ENCODE assay signal across 28 cellular contexts in genomic region chr13:33330483-33330882, GRCh38. TPM values are rescaled to one million over a fixed set of nuclear protein-coding genes. Genes with fewer than 3 reads are reported as not detected.
"Had no signal": no experiment of that assay in that cellular context is flagged by ENCODE, and none has a peak within 500 bp of the region (broad histone marks: within the 10 kb centered on the region; RNA-seq: fewer than 3 reads in every experiment).

No MANE protein-coding gene starts in this region.

- H3K4me3 ChIP-seq: coronary artery, dorsolateral prefrontal cortex had no signal

- FAIRE-seq: astrocyte, bronchial epithelial cell, frontal cortex had no signal

- ATAC-seq: activated CD4-positive, alpha-beta T cell treated with anti-CD3 and anti-CD28 coated beads for 36 hours; activated CD8-positive, alpha-beta memory T cell treated with anti-CD3 and anti-CD28 coated beads, Interleukin-2, amount 10 ng/mL, durations not matched to agents 7 days and 5 days; activated CD8-positive, alpha-beta T cell treated with anti-CD3 and anti-CD28 coated beads, Interleukin-2, amount 10 ng/mL, durations not matched to agents 7 days and 5 days; activated naive CD4-positive, alpha-beta T cell treated with anti-CD3 and anti-CD28 coated beads, Interleukin-2, amount 50 U/mL, for 72 hours; esophagus mucosa had no signal

- H3K27ac ChIP-seq: brain microvascular endothelial cell, coronary artery, dorsolateral prefrontal cortex had no signal

- DNase-seq: activated CD4-positive, alpha-beta memory T cell treated with anti-CD3 and anti-CD28 coated beads for 36 hours; activated CD4-positive, alpha-beta T cell treated with anti-CD3 and anti-CD28 coated beads for 36 hours; activated CD4-positive, alpha-beta T cell treated with anti-CD3 and anti-CD28 coated beads, Interleukin-2, amount 10 ng/mL, durations not matched to agents 24 days and 14 days; activated CD4-positive, CD25-positive, alpha-beta regulatory T cell; activated CD4-positive, CD25-positive, alpha-beta regulatory T cell treated with anti-CD3 and anti-CD28 coated beads, Interleukin-2, amount 50 U/mL, for 72 hours; activated CD8-positive, alpha-beta memory T cell treated with anti-CD3 and anti-CD28 coated beads, Interleukin-2, amount 10 ng/mL, durations not matched to agents 7 days and 5 days; activated CD8-positive, alpha-beta memory T cell treated with anti-CD3 and anti-CD28 coated beads, Interleukin-2, amount 50 U/mL, for 4 hours; activated CD8-positive, alpha-beta T cell treated with anti-CD3 and anti-CD28 coated beads, Interleukin-2, amount 10 ng/mL, durations not matched to agents 7 days and 5 days; activated gamma-delta T cell; activated naive CD4-positive, alpha-beta T cell; activated naive CD4-positive, alpha-beta T cell treated with anti-CD3 and anti-CD28 coated beads, Interleukin-2, amount 10 ng/mL, durations not matched to agents 7 days and 5 days; activated naive CD8-positive, alpha-beta T cell treated with anti-CD3 and anti-CD28 coated beads, Interleukin-2, amount 10 ng/mL, durations not matched to agents 7 days and 5 days; activated T-cell treated with anti-CD3 and anti-CD28 coated beads, Interleukin-2, amount 50 U/mL, for 1 hour; activated T-cell treated with anti-CD3 and anti-CD28 coated beads, Interleukin-2, amount 50 U/mL, for 48 hours; anterior cingulate cortex; brain microvascular endothelial cell; dorsolateral prefrontal cortex; effector memory CD4-positive, alpha-beta T cell; endodermal cell; foreskin fibroblast; head of caudate nucleus; T-helper 2 cell had no signal

- H3K27me3 ChIP-seq: brain microvascular endothelial cell, dorsolateral prefrontal cortex had no signal

- H3K36me3 ChIP-seq: brain microvascular endothelial cell had no signal

RNA-seq across cellular contexts. Expression of gene STARD13, which starts 44.9 kb away (rescaled TPM):
- total RNA-seq: activated CD8-positive, alpha-beta T cell treated with anti-CD3 and anti-CD28 coated beads, Interleukin-2, amount 10 ng/mL, durations not matched to agents 7 days and 5 days had no signal
